Comparison of ENCODE assay signal across 8 cellular contexts in the genomic region with DNA sequence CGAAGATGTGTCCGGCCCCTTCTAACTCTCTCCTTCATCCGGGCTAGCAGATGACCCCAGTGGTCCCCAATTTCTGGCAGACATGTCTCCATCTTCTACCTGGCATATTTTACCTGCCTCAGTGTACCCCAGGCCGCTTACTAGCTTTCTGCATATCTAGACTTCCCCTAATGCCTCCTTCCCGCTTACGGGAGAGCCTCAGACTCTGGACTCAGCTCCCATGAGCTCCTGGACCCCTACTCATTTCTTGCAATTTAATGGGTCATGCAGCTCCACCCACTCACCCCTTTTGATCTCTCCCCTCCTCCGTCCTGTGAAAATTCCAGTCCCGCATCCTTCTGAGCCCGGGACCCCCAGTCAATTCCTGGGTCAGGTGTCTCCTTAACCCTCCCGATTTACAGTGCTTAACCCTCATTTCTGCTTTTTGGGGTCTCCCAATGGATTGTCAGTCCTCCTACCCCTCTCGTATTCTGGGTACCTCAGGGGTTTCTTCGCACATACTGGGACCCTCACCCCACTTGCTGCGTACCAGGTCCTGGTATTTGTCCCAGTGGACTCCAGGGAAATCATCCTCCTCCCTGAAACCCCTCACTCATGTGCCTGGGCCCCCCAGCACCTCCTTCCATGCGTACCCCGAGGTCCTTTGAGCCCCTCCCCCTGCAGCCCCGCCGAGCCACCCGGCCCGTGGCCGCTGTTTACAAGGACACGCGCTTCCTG. TPM values are rescaled to one million over a fixed set of nuclear protein-coding genes. Genes with fewer than 3 reads are reported as not detected.
A peak's percentile ranks its signal among the peaks of the same experiment; 100 is the strongest.
DNase-seq lines count a peak whose midpoint lies in the region; ATAC-seq and TF ChIP-seq lines count a peak whose summit lies in the region.

No MANE protein-coding gene starts in this region.

- peak overlapping the region; percentile 60 for H3K4me3 ChIP-seq in SU-DHL-6 (ENCODE audit: insufficient read depth, low read length, poor library complexity, severe bottlenecking)
- H3K4me3 ChIP-seq in fibroblast of lung (replicated peaks in 1 of 4; ENCODE audit: control extremely low read depth in 1 of 4, insufficient read depth in 1 of 4, low read depth in 3 of 4, low read length in 4 of 4), result peak overlapping the region; percentile 1 to 96 (median 36)
- H3K4me3 ChIP-seq in sigmoid colon, result peak overlapping the region; percentile 72 to 99 (median 90)

- H3K4me2 ChIP-seq in SU-DHL-6 (ENCODE audit: low read depth, low read length, poor library complexity, severe bottlenecking), result peak overlapping the region; percentile 94
- H3K4me2 ChIP-seq in fibroblast of lung (ENCODE audit: extremely low read depth, insufficient read depth, low read length), result peak overlapping the region; percentile 97

- H3K79me2 ChIP-seq in SU-DHL-6 (ENCODE audit: insufficient read depth, low read length) (no peaks in the 10 kb centered on the region), fibroblast of lung (ENCODE audit: control insufficient read depth, insufficient read depth, low read length) (peaks cover 20% of the 10 kb centered on the region)

- H4K20me1 ChIP-seq in SU-DHL-6 (ENCODE audit: low read depth, low read length) (no peaks in the 10 kb centered on the region), fibroblast of lung (ENCODE audit: control insufficient read depth, extremely low read depth, insufficient read depth, low read length) (no peaks in the 10 kb centered on the region)

- intact Hi-C loops in sigmoid colon (cut with DNase I), result loop anchor here (5.0 kb wide), 3 partner anchors 217 to 1057 kb away; a partner anchor contains a TSS

- DNase-seq in fibroblast of lung (ENCODE audit: low read depth in 2 of 2) (no peak), sigmoid colon (no peak), left lobe of liver (ENCODE audit: low spot score) (no peak)
- no peak for DNase-seq in stimulated activated CD4-positive, alpha-beta T cell treated with anti-CD3 and anti-CD28 coated beads, Interleukin-2, amount 100 ng/mL, for 24 hours

- H2AFZ ChIP-seq in SU-DHL-6 (ENCODE audit: low read depth, low read length, severe bottlenecking), result no peak overlapping the region
- no peak overlapping the region for H2AFZ ChIP-seq in fibroblast of lung (ENCODE audit: low read length)

- no peaks in the 10 kb centered on the region for H3K9me2 ChIP-seq in SU-DHL-6 (replicated peaks; ENCODE audit: insufficient read depth, low read length)

- 1% methylated on average over 22 of the region's 22 CpGs for WGBS in sigmoid colon, 2 donors

- H3K27ac ChIP-seq in SU-DHL-6 (ENCODE audit: low read depth, low read length) (no peak overlapping the region), fibroblast of lung (ENCODE audit: insufficient read depth, low read length) (peak overlapping the region; percentile 97), sigmoid colon (peak overlapping the region; percentile 97 to 100 (median 98))

- ATAC-seq in left lobe of liver (no peak), HG03095 (IDR thresholded peaks at IDR 0.05; ENCODE audit: unreplicated experiment) (no peak), GM21576 (IDR thresholded peaks at IDR 0.05; ENCODE audit: unreplicated experiment) (no peak)

- no peaks in the 10 kb centered on the region for H3K36me3 ChIP-seq in SU-DHL-6 (ENCODE audit: low read length)
- H3K36me3 ChIP-seq in fibroblast of lung (ENCODE audit: control insufficient read depth, insufficient read depth, low read length), result peaks cover 2% of the 10 kb centered on the region
- no peaks in the 10 kb centered on the region for H3K36me3 ChIP-seq in sigmoid colon

- no peak for TF ChIP-seq CTCF in SU-DHL-6 (IDR thresholded peaks at IDR 0.05; ENCODE audit: insufficient read depth, low read length, poor library complexity, severe bottlenecking)
- no peak for TF ChIP-seq CTCF in fibroblast of lung (conservative IDR thresholded peaks at IDR 0.05 in 1 of 2, IDR thresholded peaks at IDR 0.05 in 1 of 2; ENCODE audit: low read depth in 1 of 2, low read length in 2 of 2)
- TF ChIP-seq CTCF in sigmoid colon (IDR thresholded peaks at IDR 0.05), result no peak

- peaks cover 24% of the 10 kb centered on the region for H3K4me1 ChIP-seq in fibroblast of lung (ENCODE audit: control insufficient read depth, extremely low read depth, insufficient read depth, low read length)
- peaks cover 0 to 59% (median 52%) of the 10 kb centered on the region in 4 donors for H3K4me1 ChIP-seq in sigmoid colon

- H3F3A ChIP-seq in SU-DHL-6 (ENCODE audit: insufficient read depth), result peaks cover 36% of the 10 kb centered on the region

- H3K9me3 ChIP-seq in SU-DHL-6 (ENCODE audit: insufficient read depth, low read length), result no peaks in the 10 kb centered on the region
- H3K9me3 ChIP-seq in fibroblast of lung (ENCODE audit: control insufficient read depth, insufficient read depth, low read depth, low read length), result no peaks in the 10 kb centered on the region
- no peaks in the 10 kb centered on the region for H3K9me3 ChIP-seq in sigmoid colon

- peak in 1 of 4 donors; percentile 50 for TF ChIP-seq EP300 in sigmoid colon (IDR thresholded peaks at IDR 0.05)

- TF ChIP-seq POLR2A in GM10847 (IDR thresholded peaks at IDR 0.05; ENCODE audit: extremely low read depth, insufficient read length), result peak; percentile 2
- no peak for TF ChIP-seq POLR2A in sigmoid colon (IDR thresholded peaks at IDR 0.05)

- H3K9ac ChIP-seq in SU-DHL-6 (ENCODE audit: low read length), result peak overlapping the region; percentile 77
- peak overlapping the region; percentile 81 for H3K9ac ChIP-seq in fibroblast of lung (ENCODE audit: insufficient read depth, low read length)

- no peaks in the 10 kb centered on the region for H3K27me3 ChIP-seq in SU-DHL-6 (ENCODE audit: low read length)
- H3K27me3 ChIP-seq in fibroblast of lung (ENCODE audit: control insufficient read depth, insufficient read depth, low read length), result no peaks in the 10 kb centered on the region
- H3K27me3 ChIP-seq in sigmoid colon, result no peaks in the 10 kb centered on the region

RNA-seq across cellular contexts. Expression of a gene that starts 0.5 kb away (rescaled TPM):
- 108 and 118 TPM in 2 replicates for total RNA-seq in fibroblast of lung
- polyA plus RNA-seq in fibroblast of lung, result 20.2 and 93.3 TPM in 2 replicates
- polyA plus RNA-seq in fibroblast of lung (2012), result 42.3 and 166 TPM in 2 replicates
- polyA minus RNA-seq in fibroblast of lung (ENCODE audit: low replicate concordance), result 11.2 and 12.8 TPM in 2 replicates
- total RNA-seq in sigmoid colon, result 1,000 to 10,000 TPM in 1 of 4 donors, 100 to 1,000 TPM in 3; 125 to 1,252 (median 504) TPM
- 100 to 1,000 TPM in 2 of 3 donors, 10 to 100 TPM in 1; 91.6 to 289 (median 249) TPM for polyA plus RNA-seq in sigmoid colon
- 16.3 TPM for total RNA-seq in left lobe of liver

RNA-seq across cellular contexts. Expression of a gene that starts 10.8 kb away (rescaled TPM):
- 166 and 228 TPM in 2 replicates for total RNA-seq in fibroblast of lung
- polyA plus RNA-seq in fibroblast of lung, result 186 and 294 TPM in 2 replicates
- polyA plus RNA-seq in fibroblast of lung (2012), result 216 and 316 TPM in 2 replicates
- 512 and 667 TPM in 2 replicates for polyA minus RNA-seq in fibroblast of lung (ENCODE audit: low replicate concordance)
- 100 to 1,000 TPM; 248 to 312 (median 264) TPM for total RNA-seq in sigmoid colon
- 100 to 1,000 TPM; 277 to 379 (median 284) TPM for polyA plus RNA-seq in sigmoid colon
- 224 TPM for total RNA-seq in left lobe of liver

RNA-seq across cellular contexts. Expression of a gene that starts 11.1 kb away (rescaled TPM):
- total RNA-seq in fibroblast of lung (0.51 TPM in 1 of 2 replicates, not detected in the other), sigmoid colon (not detected), left lobe of liver (1.5 TPM)
- polyA plus RNA-seq in fibroblast of lung (2.8 TPM in 1 of 2 replicates, not detected in the other), sigmoid colon (1 to 10 TPM in 2 of 3 donors, not detected in 1; 2.5 to 2.8 TPM)
- polyA plus RNA-seq in fibroblast of lung (2012), result 6.9 and 25.0 TPM in 2 replicates
- 4.7 and 18.1 TPM in 2 replicates for polyA minus RNA-seq in fibroblast of lung (ENCODE audit: low replicate concordance)

RNA-seq across cellular contexts. Expression of a gene that starts 15.4 kb away (rescaled TPM):
- total RNA-seq in fibroblast of lung, result 16.4 and 26.6 TPM in 2 replicates
- 6.6 TPM in 2 replicates for polyA plus RNA-seq in fibroblast of lung
- 9.9 and 10.9 TPM in 2 replicates for polyA plus RNA-seq in fibroblast of lung (2012)
- polyA minus RNA-seq in fibroblast of lung (ENCODE audit: low replicate concordance), result 4.9 and 6.9 TPM in 2 replicates
- 10 to 100 TPM; 10.2 to 37.9 (median 12.7) TPM for total RNA-seq in sigmoid colon
- 10 to 100 TPM; 36.0 to 80.4 (median 42.1) TPM for polyA plus RNA-seq in sigmoid colon
- total RNA-seq in left lobe of liver, result 23.2 TPM

RNA-seq across cellular contexts. Expression of a gene that starts 15.6 kb away (rescaled TPM):
- 3.1 and 8.9 TPM in 2 replicates for total RNA-seq in fibroblast of lung
- 14.3 and 51.3 TPM in 2 replicates for polyA plus RNA-seq in fibroblast of lung
- polyA plus RNA-seq in fibroblast of lung (2012), result 9.5 and 31.1 TPM in 2 replicates
- 3.1 and 26.3 TPM in 2 replicates for polyA minus RNA-seq in fibroblast of lung (ENCODE audit: low replicate concordance)
- 1 to 10 TPM; 1.9 to 3.7 (median 3.0) TPM for total RNA-seq in sigmoid colon
- 10 to 100 TPM in 1 of 3 donors, 1 to 10 TPM in 2; 6.2 to 22.1 (median 7.2) TPM for polyA plus RNA-seq in sigmoid colon
- 3.0 TPM for total RNA-seq in left lobe of liver

Comparison
In these comparisons a context has a peak if more than half of its experiments do, and no peak if none do; other contexts are left out.
1. H3K4me3 ChIP-seq: peak in every context shown above with its lines; median percentile 90 in sigmoid colon; 60 in SU-DHL-6; 36 in fibroblast of lung.